In the genomic region with DNA sequence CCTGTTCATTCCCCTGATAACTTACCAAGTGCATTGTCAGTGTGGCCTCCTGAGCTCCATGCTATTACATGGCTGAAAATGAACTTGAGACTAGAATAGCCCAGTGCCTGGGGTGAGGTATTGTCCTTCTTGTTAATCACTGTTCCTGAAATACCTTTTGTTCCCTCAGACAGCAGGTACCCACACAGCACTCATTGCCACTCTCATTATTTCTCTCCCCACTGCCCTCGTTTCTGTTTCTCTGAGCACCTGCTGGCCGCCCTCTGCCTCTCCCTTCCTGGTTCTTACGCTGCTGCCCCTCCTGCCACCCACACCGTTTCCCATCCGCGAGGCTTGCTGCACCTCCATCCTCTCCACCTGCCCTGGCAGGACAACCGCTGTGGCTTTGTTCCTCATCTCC, we compare ENCODE assay signal across 22 cellular contexts. TPM values are rescaled to one million over a fixed set of nuclear protein-coding genes. Genes with fewer than 3 reads are reported as not detected.
DNase-seq lines count a peak whose midpoint lies in the region; ATAC-seq, FAIRE-seq and TF ChIP-seq lines count a peak whose summit lies in the region.
"Had no signal": no experiment of that assay in that cellular context is flagged by ENCODE, and none has a peak within 500 bp of the region (broad histone marks: within the 10 kb centered on the region; RNA-seq: fewer than 3 reads in every experiment).

No MANE protein-coding gene starts in this region.

- H3K27me3 Mint-ChIP-seq in brain (no peaks in the 10 kb centered on the region), T-cell (no peaks in the 10 kb centered on the region), endothelial cell (ENCODE audit: unreplicated experiment) (peaks cover 7% of the 10 kb centered on the region)

- intact Hi-C loops in lower leg skin (cut with DNase I; ENCODE audit: low total_unique reads), result no loop called here

- TF ChIP-seq POLR2A in lower leg skin (IDR thresholded peaks at IDR 0.05), result no peak

- H3K4me3 Mint-ChIP-seq in brain, result no peak overlapping the region
- no peak overlapping the region for H3K4me3 Mint-ChIP-seq in T-cell
- H3K4me3 Mint-ChIP-seq in endothelial cell (ENCODE audit: unreplicated experiment), result no peak overlapping the region
- H3K4me3 Mint-ChIP-seq: neural crest cell had no signal

- H3K27ac Mint-ChIP-seq in brain (peak overlapping the region; percentile 1 to 55 (median 31)), T-cell (no peak overlapping the region), endothelial cell (ENCODE audit: unreplicated experiment) (no peak overlapping the region)

- ATAC-seq in T-cell (replicated peaks in 1 of 4), result no peak

- no peaks in the 10 kb centered on the region for H3K9me3 Mint-ChIP-seq in brain
- no peaks in the 10 kb centered on the region for H3K9me3 Mint-ChIP-seq in T-cell
- no peaks in the 10 kb centered on the region for H3K9me3 Mint-ChIP-seq in endothelial cell (ENCODE audit: unreplicated experiment)
- H3K9me3 Mint-ChIP-seq: neural crest cell had no signal

- WGBS in lower leg skin, 2 donors, result 86 to 88% methylated on average over 7 of the region's 7 CpGs
- 84 to 85% (median 84%) methylated on average over 7 of the region's 7 CpGs for WGBS in small intestine, 3 donors

- H3K4me3 ChIP-seq in lower leg skin (ENCODE audit: low read depth, poor library complexity, severe bottlenecking) (no peak overlapping the region), small intestine (ENCODE audit: low read depth in 1 of 2, low read length in 2 of 2) (no peak overlapping the region)
- H3K4me3 ChIP-seq: ascending aorta, HAP-1, left ventricle myocardium inferior, Peyer's patch, smooth muscle cell had no signal

- CTCF ChIA-PET in T-cell (lab: Charles Lee), result no interaction called here

- TF ChIP-seq CTCF in brain (conservative IDR thresholded peaks at IDR 0.05) (no peak), endothelial cell (IDR thresholded peaks at IDR 0.05; ENCODE audit: unreplicated experiment) (no peak), lower leg skin (IDR thresholded peaks at IDR 0.05) (no peak)

- no peaks in the 10 kb centered on the region for H3K27me3 ChIP-seq in small intestine (ENCODE audit: control insufficient read depth in 2 of 2, insufficient read depth in 2 of 2, low read length in 2 of 2)
- H3K27me3 ChIP-seq: ascending aorta, Peyer's patch had no signal

- H3K4me1 ChIP-seq in small intestine (ENCODE audit: control insufficient read depth in 2 of 2, insufficient read depth in 1 of 2, low read depth in 1 of 2, low read length in 1 of 2), result no peaks in the 10 kb centered on the region
- H3K4me1 ChIP-seq: ascending aorta, HAP-1, left ventricle myocardium inferior, Peyer's patch had no signal

- H3K36me3 ChIP-seq in small intestine (ENCODE audit: control insufficient read depth in 2 of 2, insufficient read depth in 2 of 2, low read length in 2 of 2), result peaks cover 0 to 2% of the 10 kb centered on the region in 2 donors

- DNase-seq in COLO668 (lab: John Stamatoyannopoulos, UW; ENCODE audit: unreplicated experiment) (peak; percentile 29), DMS153 (lab: John Stamatoyannopoulos, UW) (peak; percentile 54), NCI-H2107 (lab: John Stamatoyannopoulos, UW) (peak; percentile 62), T-cell (no peak), endothelial cell (ENCODE audit: low spot score) (no peak), lower leg skin (ENCODE audit: low spot score in 2 of 2) (no peak), small intestine (no peak)
- DNase-seq: activated CD8-positive, alpha-beta memory T cell treated with anti-CD3 and anti-CD28 coated beads, Interleukin-2, amount 50 U/mL, for 4 hours; AML-193; Calu3; effector memory CD4-positive, alpha-beta T cell; left ventricle myocardium inferior; NCI-H2029 treated with DMSO at 0.1 percent for 48 hours; NK-92 treated with Interleukin-12 subunit alpha and Interleukin-12 subunit beta, amount 100 ng/mL, for 24 hours; Peyer's patch; stimulated activated CD4-positive, alpha-beta T cell treated with anti-CD3 and anti-CD28 coated beads, Interleukin-4, amount 100 ng/mL, for 1 hour had no signal

- FAIRE-seq in small intestine (lab: Jason Lieb, UNC), result no peak

- H3K36me3 Mint-ChIP-seq in brain, result peaks cover 51% of the 10 kb centered on the region
- H3K36me3 Mint-ChIP-seq in T-cell, result peaks cover 59% of the 10 kb centered on the region
- peaks cover 61% of the 10 kb centered on the region for H3K36me3 Mint-ChIP-seq in endothelial cell (ENCODE audit: low read depth, unreplicated experiment)

- POLR2A ChIA-PET in T-cell (lab: Charles Lee), result no interaction called here

- H3K4me1 Mint-ChIP-seq in brain (no peaks in the 10 kb centered on the region), T-cell (peaks cover 0 to 9% (median 0%) of the 10 kb centered on the region in 3 donors), endothelial cell (ENCODE audit: unreplicated experiment) (no peaks in the 10 kb centered on the region)

- H3K9me3 ChIP-seq in small intestine (ENCODE audit: control insufficient read depth, low read depth), result no peaks in the 10 kb centered on the region
- H3K9me3 ChIP-seq: ascending aorta, HAP-1, left ventricle myocardium inferior, Peyer's patch had no signal

- H3K27ac ChIP-seq in small intestine (ENCODE audit: low read depth in 1 of 2, low read length in 1 of 2), result no peak overlapping the region
- H3K27ac ChIP-seq: ascending aorta, HL-60, left ventricle myocardium inferior, Peyer's patch had no signal

RNA-seq across cellular contexts. Expression of gene KLC2, which starts 25.9 kb away (rescaled TPM):
- 122 TPM for polyA plus RNA-seq in brain (ENCODE audit: insufficient read depth, low read depth, low replicate concordance)
- total RNA-seq in T-cell, result 10 to 100 TPM; 36.9 to 52.9 (median 43.9) TPM
- 35.1 TPM for total RNA-seq in endothelial cell (ENCODE audit: unreplicated experiment)
- 10 to 100 TPM; 16.8 to 37.3 (median 23.0) TPM for total RNA-seq in lower leg skin
- 10 to 100 TPM in 1 of 3 donors, 1 to 10 TPM in 2; 8.4 to 19.3 (median 9.8) TPM for polyA plus RNA-seq in small intestine

RNA-seq across cellular contexts. Expression of gene RAB1B, which starts 36.9 kb away (rescaled TPM):
- polyA plus RNA-seq in brain (ENCODE audit: insufficient read depth, low read depth, low replicate concordance) (297 TPM), small intestine (100 to 1,000 TPM; 176 to 205 (median 182) TPM)
- total RNA-seq in T-cell (10 to 100 TPM; 60.7 to 98.8 (median 95.2) TPM), endothelial cell (ENCODE audit: unreplicated experiment) (189 TPM), lower leg skin (100 to 1,000 TPM; 118 to 143 (median 126) TPM)

RNA-seq across cellular contexts. Expression of gene CNIH2, which starts 46.4 kb away (rescaled TPM):
- polyA plus RNA-seq in brain (ENCODE audit: insufficient read depth, low read depth, low replicate concordance), result 146 TPM
- total RNA-seq in T-cell, result 1 to 10 TPM; 1.9 to 9.9 (median 2.7) TPM
- 1.9 TPM for total RNA-seq in endothelial cell (ENCODE audit: unreplicated experiment)
- total RNA-seq in lower leg skin, result 1 to 10 TPM in 1 of 4 donors, under 1 TPM in 1, not detected in 2; 0.42 to 3.2 TPM
- 1 to 10 TPM in 1 of 3 donors, under 1 TPM in 2; 0.81 to 1.1 (median 0.89) TPM for polyA plus RNA-seq in small intestine
- total RNA-seq: ascending aorta, left ventricle myocardium inferior, Peyer's patch had no signal

RNA-seq across cellular contexts. Expression of gene YIF1A, which starts 57.4 kb away (rescaled TPM):
- 118 TPM for polyA plus RNA-seq in brain (ENCODE audit: insufficient read depth, low read depth, low replicate concordance)
- 10 to 100 TPM; 24.5 to 63.3 (median 56.9) TPM for total RNA-seq in T-cell
- total RNA-seq in endothelial cell (ENCODE audit: unreplicated experiment), result 48.0 TPM
- 10 to 100 TPM; 55.3 to 76.2 (median 74.1) TPM for total RNA-seq in lower leg skin
- polyA plus RNA-seq in small intestine, result 100 to 1,000 TPM; 127 to 144 (median 143) TPM

Comparison
In these comparisons a context has a peak if more than half of its experiments do, and no peak if none do; other contexts are left out.
1. DNase-seq: peak in COLO668 (single experiment), DMS153 (single experiment) and NCI-H2107 (single experiment); none in T-cell (0 of 34), endothelial cell (single experiment), lower leg skin (0 of 2) and small intestine (single experiment).
2. H3K27ac Mint-ChIP-seq: peak in brain (5 of 5); none in T-cell (0 of 2) and endothelial cell (single experiment).